Comparison of ENCODE assay signal across 25 cellular contexts in genomic region chr7:90178166-90178565, GRCh38. TPM values are rescaled to one million over a fixed set of nuclear protein-coding genes. Genes with fewer than 3 reads are reported as not detected.
DNase-seq lines count a peak whose midpoint lies in the region; ATAC-seq and TF ChIP-seq lines count a peak whose summit lies in the region.
"Had no signal": no experiment of that assay in that cellular context is flagged by ENCODE, and none has a peak within 500 bp of the region (broad histone marks: within the 10 kb centered on the region; RNA-seq: fewer than 3 reads in every experiment).

No MANE protein-coding gene starts in this region.

- no peak overlapping the region for H3K4me3 Mint-ChIP-seq in MCF 10A (ENCODE audit: unreplicated experiment)
- no peak overlapping the region for H3K4me3 Mint-ChIP-seq in CD4-positive, alpha-beta memory T cell
- H3K4me3 Mint-ChIP-seq: activated CD8-positive, alpha-beta T cell treated with anti-CD3 and anti-CD28 coated beads for 36 hours; CD4-positive, alpha-beta T cell; H9 had no signal

- no peaks in the 10 kb centered on the region for H3K4me1 ChIP-seq in breast epithelium
- H3K4me1 ChIP-seq in RWPE2 (ENCODE audit: insufficient read depth, poor library complexity, severe bottlenecking) = peaks cover 38% of the 10 kb centered on the region
- H3K4me1 ChIP-seq in spleen = peaks cover 0 to 20% (median 4%) of the 10 kb centered on the region in 6 donors
- H3K4me1 ChIP-seq in CD4-positive, alpha-beta memory T cell (ENCODE audit: insufficient read depth, low read length) = no peaks in the 10 kb centered on the region
- H3K4me1 ChIP-seq: tibial artery, vagina had no signal

- H3K27me3 ChIP-seq in breast epithelium = no peaks in the 10 kb centered on the region
- no peaks in the 10 kb centered on the region for H3K27me3 ChIP-seq in RWPE2 (ENCODE audit: insufficient read depth, poor library complexity, severe bottlenecking)
- H3K27me3 ChIP-seq in spleen (replicated peaks in 1 of 7) = no peaks in the 10 kb centered on the region
- H3K27me3 ChIP-seq in CD4-positive, alpha-beta memory T cell (ENCODE audit: insufficient read depth, low read length) = no peaks in the 10 kb centered on the region
- H3K27me3 ChIP-seq in WERI-Rb-1 (ENCODE audit: insufficient read depth, low read depth, severe bottlenecking) = no peaks in the 10 kb centered on the region
- H3K27me3 ChIP-seq: left lung, neutrophil, stomach, tibial artery, vagina had no signal

- TF ChIP-seq POLR2A in breast epithelium (IDR thresholded peaks at IDR 0.05) = no peak
- TF ChIP-seq POLR2A in spleen (IDR thresholded peaks at IDR 0.05) = no peak

- peaks cover 16% of the 10 kb centered on the region for H3K4me1 Mint-ChIP-seq in MCF 10A (ENCODE audit: insufficient read depth, unreplicated experiment)
- H3K4me1 Mint-ChIP-seq in CD4-positive, alpha-beta memory T cell = peaks cover 0 to 8% (median 4%) of the 10 kb centered on the region in 4 donors

- H3K9me3 Mint-ChIP-seq in MCF 10A (ENCODE audit: unreplicated experiment) = peaks cover 8% of the 10 kb centered on the region
- no peaks in the 10 kb centered on the region for H3K9me3 Mint-ChIP-seq in CD4-positive, alpha-beta memory T cell
- H3K9me3 Mint-ChIP-seq: activated naive CD4-positive, alpha-beta T cell treated with anti-CD3 and anti-CD28 coated beads, Interleukin-2, amount 50 U/mL, for 24 hours; CD4-positive, alpha-beta T cell had no signal

- peak overlapping the region; percentile 83 for H3K27ac Mint-ChIP-seq in MCF 10A (ENCODE audit: low read depth, unreplicated experiment)
- H3K27ac Mint-ChIP-seq in CD4-positive, alpha-beta memory T cell = no peak overlapping the region
- H3K27ac Mint-ChIP-seq: CD4-positive, alpha-beta T cell; H9 had no signal

- H3K27ac ChIP-seq in breast epithelium (no peak overlapping the region), RWPE2 (ENCODE audit: poor library complexity, severe bottlenecking) (peak overlapping the region; percentile 72), epithelial cell of prostate (peak overlapping the region; percentile 90), spleen (peak overlapping the region in 7 of 8 donors; percentile 6 to 77 (median 72)), WERI-Rb-1 (no peak overlapping the region)
- H3K27ac ChIP-seq in CD4-positive, alpha-beta memory T cell (ENCODE audit: low read depth, low read length) = no peak overlapping the region
- H3K27ac ChIP-seq: neutrophil, tibial artery, vagina had no signal

- no peaks in the 10 kb centered on the region for H3K27me3 Mint-ChIP-seq in MCF 10A (ENCODE audit: insufficient read depth, unreplicated experiment)
- peaks cover 0 to 2% of the 10 kb centered on the region in 2 donors for H3K27me3 Mint-ChIP-seq in CD4-positive, alpha-beta memory T cell

- intact Hi-C loops in MCF 10A (cut with micrococcal nuclease) (loop anchor here (2.0 kb wide), 1 partner anchor 67 kb away; the partner anchor contains the start of gene CFAP69), breast epithelium (cut with DNase I; ENCODE audit: low total_unique reads) (no loop called here), spleen (cut with DNase I; ENCODE audit: low total_unique reads) (no loop called here)
- intact Hi-C loops in CD4-positive, alpha-beta memory T cell (cut with micrococcal nuclease) = no loop called here

- TF ChIP-seq CTCF in MCF 10A (IDR thresholded peaks at IDR 0.05; ENCODE audit: unreplicated experiment) (no peak), breast epithelium (IDR thresholded peaks at IDR 0.05) (no peak), RWPE2 (IDR thresholded peaks at IDR 0.05; ENCODE audit: poor library complexity, severe bottlenecking) (no peak), spleen (IDR thresholded peaks at IDR 0.05 in 8 of 11, conservative IDR thresholded peaks at IDR 0.05 in 3 of 11) (no peak), WERI-Rb-1 (IDR thresholded peaks at IDR 0.05; ENCODE audit: low read depth, low read length) (no peak)

- no peak overlapping the region for H3K4me3 ChIP-seq in breast epithelium
- no peak overlapping the region for H3K4me3 ChIP-seq in RWPE2 (ENCODE audit: severe bottlenecking)
- H3K4me3 ChIP-seq in spleen = no peak overlapping the region
- no peak overlapping the region for H3K4me3 ChIP-seq in CD4-positive, alpha-beta memory T cell (ENCODE audit: low read length in 2 of 2)
- no peak overlapping the region for H3K4me3 ChIP-seq in WERI-Rb-1 (ENCODE audit: low read depth, low read length)
- H3K4me3 ChIP-seq: left lung, stomach, tibial artery, vagina had no signal

- ATAC-seq in RWPE2 (ENCODE audit: low read depth) = no peak
- ATAC-seq: right cardiac atrium had no signal

- BruUV-seq in MCF 10A (replicated peaks; lab: Mats Ljungman, UMichigan) = no TSS peak

- POLR2A ChIA-PET in MCF 10A (lab: Yijun Ruan, JAX) = interaction anchor here (0.7 to 1.6 kb wide), 3 partner anchors 11 to 168 kb away, joined by 3 to 4 read pairs (median 3); no protein-coding TSS in a partner anchor
- POLR2A ChIA-PET in CD4-positive, alpha-beta memory T cell (lab: Charles Lee; ENCODE audit: partially characterized antibody) = no interaction called here

- H3K9me3 ChIP-seq in breast epithelium = no peaks in the 10 kb centered on the region
- H3K9me3 ChIP-seq in RWPE2 (ENCODE audit: severe bottlenecking) = no peaks in the 10 kb centered on the region
- peaks cover 0 to 14% (median 5%) of the 10 kb centered on the region in 8 donors for H3K9me3 ChIP-seq in spleen
- no peaks in the 10 kb centered on the region for H3K9me3 ChIP-seq in CD4-positive, alpha-beta memory T cell (ENCODE audit: control insufficient read depth in 1 of 2, low read length in 2 of 2)
- H3K9me3 ChIP-seq in WERI-Rb-1 (ENCODE audit: severe bottlenecking) = no peaks in the 10 kb centered on the region
- H3K9me3 ChIP-seq: tibial artery, vagina had no signal

- WGBS in spleen, 5 donors = 94 to 97% (median 96%) methylated on average over 2 of the region's 2 CpGs

- CTCF ChIA-PET in MCF 10A (lab: Yijun Ruan, JAX) = interaction anchor here (0.6 to 1.4 kb wide), 4 partner anchors 16 to 1640 kb away, joined by 3 to 4 read pairs (median 3); no protein-coding TSS in a partner anchor
- CTCF ChIA-PET in CD4-positive, alpha-beta memory T cell (lab: Charles Lee; ENCODE audit: partially characterized antibody) = interaction anchor here (0.8 to 1.4 kb wide), 4 partner anchors 16 to 168 kb away, joined by 3 to 5 read pairs (median 3); partner anchors contain the start of genes GTPBP10 and STEAP1

- H3K36me3 ChIP-seq in breast epithelium (no peaks in the 10 kb centered on the region), RWPE2 (ENCODE audit: low read depth) (no peaks in the 10 kb centered on the region), spleen (no peaks in the 10 kb centered on the region), WERI-Rb-1 (no peaks in the 10 kb centered on the region)
- H3K36me3 ChIP-seq in CD4-positive, alpha-beta memory T cell (ENCODE audit: insufficient read depth, low read length) = no peaks in the 10 kb centered on the region
- H3K36me3 ChIP-seq: left lung, neutrophil, stomach, tibial artery, vagina had no signal

- no peak for DNase-seq in MCF 10A (ENCODE audit: unreplicated experiment)
- DNase-seq in breast epithelium (ENCODE audit: low spot score in 2 of 2) = no peak
- DNase-seq in RWPE2 (ENCODE audit: low spot score) = no peak
- DNase-seq in epithelial cell of prostate (ENCODE audit: low read depth, low spot score) = no peak
- no peak for DNase-seq in spleen
- DNase-seq in NCI-H1436 (lab: John Stamatoyannopoulos, UW) = no peak
- DNase-seq in CD4-positive, alpha-beta memory T cell = no peak
- no peak for DNase-seq in WERI-Rb-1
- DNase-seq: activated CD4-positive, alpha-beta T cell treated with anti-CD3 and anti-CD28 coated beads for 1 hour; activated CD8-positive, alpha-beta memory T cell treated with anti-CD3 and anti-CD28 coated beads, Interleukin-2, amount 50 U/mL, for 48 hours; CD4-positive, alpha-beta T cell; effector CD4-positive, alpha-beta T cell; glutamatergic neuron; H9; left lung; NCI-H2107; NCI-H774; right cardiac atrium; stimulated activated CD4-positive, alpha-beta T cell treated with anti-CD3 and anti-CD28 coated beads, Interleukin-4, amount 100 ng/mL, for 1 hour; stomach; tibial artery had no signal

- no peaks in the 10 kb centered on the region for H3K36me3 Mint-ChIP-seq in MCF 10A (ENCODE audit: insufficient read depth, unreplicated experiment)
- H3K36me3 Mint-ChIP-seq in CD4-positive, alpha-beta memory T cell = no peaks in the 10 kb centered on the region
- H3K36me3 Mint-ChIP-seq: activated naive CD4-positive, alpha-beta T cell treated with anti-CD3 and anti-CD28 coated beads, Interleukin-2, amount 50 U/mL, for 24 hours had no signal

RNA-seq across cellular contexts. Expression of gene STEAP1, which starts 23.9 kb away (rescaled TPM):
- total RNA-seq in MCF 10A (2022) = 3.1 and 3.2 TPM in 2 replicates
- 10 to 100 TPM; 19.2 to 75.1 (median 24.5) TPM for total RNA-seq in breast epithelium
- 10 to 100 TPM in 1 of 7 donors, 1 to 10 TPM in 6; 1.5 to 12.3 (median 4.4) TPM for total RNA-seq in spleen
- 1 to 10 TPM in 2 of 3 donors, under 1 TPM in 1; 0.67 to 1.7 (median 1.7) TPM for polyA plus RNA-seq in spleen
- total RNA-seq in CD4-positive, alpha-beta memory T cell = not detected
- polyA plus RNA-seq in CD4-positive, alpha-beta memory T cell = not detected
- total RNA-seq: CD4-positive, alpha-beta T cell had no signal

RNA-seq across cellular contexts. Expression of gene STEAP2, which starts 33.4 kb away (rescaled TPM):
- total RNA-seq in MCF 10A (2022) = 0.68 and 1.3 TPM in 2 replicates
- total RNA-seq in breast epithelium = 10 to 100 TPM; 14.4 to 81.9 (median 22.1) TPM
- 10 to 100 TPM in 2 of 7 donors, 1 to 10 TPM in 5; 4.8 to 15.8 (median 6.6) TPM for total RNA-seq in spleen
- 1 to 10 TPM in 2 of 3 donors, under 1 TPM in 1; 0.65 to 1.4 (median 1.1) TPM for polyA plus RNA-seq in spleen
- under 1 TPM in 1 of 2 experiments, not detected in 1; 0.06 TPM for total RNA-seq in CD4-positive, alpha-beta memory T cell
- polyA plus RNA-seq in CD4-positive, alpha-beta memory T cell = not detected
- total RNA-seq: activated CD8-positive, alpha-beta T cell treated with anti-CD3 and anti-CD28 coated beads for 36 hours; CD4-positive, alpha-beta T cell had no signal

Comparison
In these comparisons a context has a peak if more than half of its experiments do, and no peak if none do; other contexts are left out.
1. H3K27ac ChIP-seq: peak in RWPE2 (single experiment), epithelial cell of prostate (single experiment) and spleen (7 of 8); none in breast epithelium (0 of 2), CD4-positive, alpha-beta memory T cell (single experiment) and WERI-Rb-1 (single experiment).